Comparison of ENCODE assay signal across 23 cellular contexts in the genomic region with DNA sequence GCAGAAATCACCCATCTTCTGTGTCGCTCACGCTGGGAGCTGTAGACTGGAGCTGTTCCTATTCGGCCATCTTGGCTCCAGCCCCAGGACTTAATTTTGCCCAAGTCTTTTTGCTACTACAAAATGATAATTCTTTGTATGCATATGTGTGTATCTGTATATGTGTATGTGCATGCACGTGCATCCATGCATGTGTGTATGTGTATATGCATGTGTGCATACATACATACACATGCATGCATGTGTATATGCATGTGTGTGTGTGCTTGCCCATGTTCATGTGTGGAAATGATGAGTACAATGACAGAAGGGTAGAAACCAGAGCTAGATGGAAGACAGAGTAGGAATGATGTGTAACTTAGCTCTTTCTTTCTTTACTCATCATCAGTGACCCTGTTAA.
"Had no signal": no experiment of that assay in that cellular context is flagged by ENCODE, and none has a peak within 500 bp of the region (broad histone marks: within the 10 kb centered on the region; RNA-seq: fewer than 3 reads in every experiment).

No MANE protein-coding gene starts in this region.

- H3K4me3 ChIP-seq: coronary artery, dorsolateral prefrontal cortex, esophagus squamous epithelium, gastrocnemius medialis, heart right ventricle, left lung, lung had no signal

- H3K9me3 ChIP-seq: esophagus squamous epithelium, gastrocnemius medialis, heart right ventricle, left lung had no signal

- H3K27me3 ChIP-seq: gastrocnemius medialis, left lung had no signal

- H3K4me1 ChIP-seq: esophagus squamous epithelium, gastrocnemius medialis, heart right ventricle, left lung had no signal

- H3K36me3 ChIP-seq: esophagus squamous epithelium, gastrocnemius medialis, heart right ventricle, left lung had no signal

- DNase-seq: dermis blood vessel endothelial cell; dorsolateral prefrontal cortex; effector CD4-positive, alpha-beta T cell; effector memory CD4-positive, alpha-beta T cell; esophagus squamous epithelium; foreskin fibroblast; foreskin melanocyte; gastrocnemius medialis; glutamatergic neuron; heart right ventricle; hippocampal formation; left cardiac atrium; left lung; left ventricle myocardium superior; mammary epithelial cell; mesendoderm; midbrain had no signal

- ATAC-seq: gastrocnemius medialis, heart right ventricle, left cardiac atrium, left lung, left ventricle myocardium superior had no signal

- FAIRE-seq: colon, endothelial cell of umbilical vein, islet of Langerhans, keratinocyte had no signal

- H3K27ac ChIP-seq: coronary artery, dorsolateral prefrontal cortex, esophagus squamous epithelium, gastrocnemius medialis, heart right ventricle, left lung had no signal
